22 cellular contexts compared by ENCODE assay signal in genomic region chr12:15194947-15195346, GRCh38. TPM values are rescaled to one million over a fixed set of nuclear protein-coding genes. Genes with fewer than 3 reads are reported as not detected.
DNase-seq lines count a peak whose midpoint lies in the region; ATAC-seq and TF ChIP-seq lines count a peak whose summit lies in the region.
"Had no signal": no experiment of that assay in that cellular context is flagged by ENCODE, and none has a peak within 500 bp of the region (broad histone marks: within the 10 kb centered on the region; RNA-seq: fewer than 3 reads in every experiment).

No MANE protein-coding gene starts in this region.

- H3K4me3 Mint-ChIP-seq in MCF 10A (ENCODE audit: unreplicated experiment) (no peak overlapping the region), mesothelial cell of epicardium (no peak overlapping the region), H9 (no peak overlapping the region)
- H3K4me3 Mint-ChIP-seq: CD4-positive, alpha-beta T cell had no signal

- TF ChIP-seq EP300 in sigmoid colon (IDR thresholded peaks at IDR 0.05): no peak

- H2BK12ac ChIP-seq in H9 (ENCODE audit: insufficient read length, low read depth, low read length): no peak overlapping the region

- H3K9me3 ChIP-seq in mammary epithelial cell (replicated peaks; ENCODE audit: insufficient read depth, low read length): no peaks in the 10 kb centered on the region
- H3K9me3 ChIP-seq in sigmoid colon: no peaks in the 10 kb centered on the region
- no peaks in the 10 kb centered on the region for H3K9me3 ChIP-seq in H9 (ENCODE audit: control insufficient read depth, low read depth, low read length)
- H3K9me3 ChIP-seq: Caco-2 had no signal

- H4K5ac ChIP-seq in H9 (ENCODE audit: insufficient read length, low read depth, low read length): no peak overlapping the region

- H2BK5ac ChIP-seq in H9 (ENCODE audit: insufficient read length, low read length): no peak overlapping the region

- H3K18ac ChIP-seq in H9 (ENCODE audit: insufficient read length, low read depth, low read length): no peak overlapping the region

- 0% methylated on average over 2 of the region's 2 CpGs for WGBS in mammary epithelial cell (ENCODE audit: low coverage, missing lambda C conversion rate)
- 63 to 69% methylated on average over 2 of the region's 2 CpGs for WGBS in sigmoid colon, 2 donors
- WGBS in H9 (ENCODE audit: extremely low coverage, insufficient read length, low lambda C conversion rate): no CpG with 5 or more reads among the region's 2 CpGs

- no peak overlapping the region for H3K14ac ChIP-seq in H9 (ENCODE audit: insufficient read depth, low read length)

- intact Hi-C loops in MCF 10A (cut with micrococcal nuclease): no loop called here
- intact Hi-C loops in mammary epithelial cell (cut with micrococcal nuclease): no loop called here
- intact Hi-C loops in sigmoid colon (cut with DNase I): no loop called here
- intact Hi-C loops in left colon (cut with DNase I, micrococcal nuclease): no loop called here

- in situ Hi-C loops in mammary epithelial cell (cut with MboI; ENCODE audit: low sequenced_read_pairs in 2 of 2): no loop called here

- H3K27me3 Mint-ChIP-seq in MCF 10A (ENCODE audit: insufficient read depth, unreplicated experiment) (no peaks in the 10 kb centered on the region), mesothelial cell of epicardium (ENCODE audit: low read depth) (no peaks in the 10 kb centered on the region), H9 (ENCODE audit: low read depth) (no peaks in the 10 kb centered on the region)

- no peak overlapping the region for H2BK120ac ChIP-seq in H9 (ENCODE audit: low read depth, low read length, poor library complexity, severe bottlenecking)

- peaks cover 12% of the 10 kb centered on the region for H3K36me3 Mint-ChIP-seq in MCF 10A (ENCODE audit: insufficient read depth, unreplicated experiment)
- peaks cover 10% of the 10 kb centered on the region for H3K36me3 Mint-ChIP-seq in mesothelial cell of epicardium
- H3K36me3 Mint-ChIP-seq in H9 (ENCODE audit: insufficient read depth in 1 of 3, low read depth in 3 of 3): no peaks in the 10 kb centered on the region

- no peaks in the 10 kb centered on the region for H3K36me3 ChIP-seq in mammary epithelial cell (ENCODE audit: insufficient read depth, low read length)
- H3K36me3 ChIP-seq in sigmoid colon: no peaks in the 10 kb centered on the region

- H3K4me1 ChIP-seq in mammary epithelial cell (ENCODE audit: insufficient read depth, low read length): no peaks in the 10 kb centered on the region
- peaks cover 0 to 85% (median 67%) of the 10 kb centered on the region in 4 donors for H3K4me1 ChIP-seq in sigmoid colon
- no peaks in the 10 kb centered on the region for H3K4me1 ChIP-seq in H9 (ENCODE audit: insufficient read depth, low read length)
- H3K4me1 ChIP-seq: Caco-2 had no signal

- no peak for TF ChIP-seq POLR2A in sigmoid colon (IDR thresholded peaks at IDR 0.05)

- TF ChIP-seq CTCF in MCF 10A (IDR thresholded peaks at IDR 0.05; ENCODE audit: unreplicated experiment) (no peak), mammary epithelial cell (conservative IDR thresholded peaks at IDR 0.05 in 1 of 2, IDR thresholded peaks at IDR 0.05 in 1 of 2; ENCODE audit: extremely low read depth in 1 of 2, insufficient read depth in 1 of 2, low read depth in 1 of 2, low read length in 2 of 2) (no peak), mesothelial cell of epicardium (IDR thresholded peaks at IDR 0.05; ENCODE audit: unreplicated experiment) (no peak), sigmoid colon (IDR thresholded peaks at IDR 0.05) (no peak), H9 (conservative IDR thresholded peaks at IDR 0.05) (no peak)

- no peaks in the 10 kb centered on the region for H3K23me2 ChIP-seq in H9 (ENCODE audit: insufficient read length, low read depth, low read length, poor library complexity, severe bottlenecking)

- H3K27ac Mint-ChIP-seq in MCF 10A (ENCODE audit: low read depth, unreplicated experiment) (peak overlapping the region; percentile 84), mesothelial cell of epicardium (peak overlapping the region; percentile 89), H9 (no peak overlapping the region)
- H3K27ac Mint-ChIP-seq: CD4-positive, alpha-beta T cell had no signal

- no peak for ATAC-seq in left colon
- ATAC-seq: GM12878, SK-N-SH treated with all-trans-retinoic acid at 6 μM for 48 hours had no signal

- no peaks in the 10 kb centered on the region for H3K79me1 ChIP-seq in H9 (ENCODE audit: insufficient read depth, low read depth, low read length, poor library complexity, severe bottlenecking)

- POLR2A ChIA-PET in MCF 10A (lab: Yijun Ruan, JAX): interaction anchor here (1.1 to 3.0 kb wide), 7 partner anchors 10 to 40 kb away, joined by 3 to 15 read pairs (median 4); no protein-coding TSS in a partner anchor

- no peak overlapping the region for H3K4ac ChIP-seq in H9 (ENCODE audit: low read depth, low read length)

- no peak overlapping the region for H3K4me3 ChIP-seq in mammary epithelial cell (replicated peaks in 1 of 3; ENCODE audit: insufficient read depth in 1 of 3, low read depth in 2 of 3, low read length in 3 of 3)
- H3K4me3 ChIP-seq in sigmoid colon: no peak overlapping the region
- H3K4me3 ChIP-seq: GM12878 had no signal

- no peak overlapping the region for H4K8ac ChIP-seq in H9 (replicated peaks; ENCODE audit: insufficient read length, low read depth, low read length)

- no peaks in the 10 kb centered on the region for H3K79me2 ChIP-seq in mammary epithelial cell (ENCODE audit: insufficient read depth, low read length)
- no peaks in the 10 kb centered on the region for H3K79me2 ChIP-seq in H9 (ENCODE audit: insufficient read depth, low read length)

- no peak overlapping the region for H4K91ac ChIP-seq in H9 (ENCODE audit: insufficient read length, low read depth, low read length)

- no peak overlapping the region for H3K4me2 ChIP-seq in mammary epithelial cell (ENCODE audit: insufficient read depth, low read depth, low read length)
- H3K4me2 ChIP-seq in H9 (ENCODE audit: insufficient read depth, insufficient read length, low read length): no peak overlapping the region

- no peak overlapping the region for H3K9ac ChIP-seq in mammary epithelial cell (ENCODE audit: insufficient read depth, low read length)
- no peak overlapping the region for H3K9ac ChIP-seq in H9 (ENCODE audit: extremely low read depth, insufficient read length, low read length)

- H3K27ac ChIP-seq in mammary epithelial cell (ENCODE audit: insufficient read depth, low read depth, low read length) (no peak overlapping the region), sigmoid colon (peak overlapping the region in 3 of 4 donors; percentile 68 to 77 (median 73)), H9 (ENCODE audit: insufficient read length, low read depth, low read length) (no peak overlapping the region)

- no TSS peak for BruUV-seq in MCF 10A (replicated peaks; lab: Mats Ljungman, UMichigan)
- BruUV-seq in mammary epithelial cell (replicated peaks; lab: Mats Ljungman, UMichigan): no TSS peak

- DNase-seq in MCF 10A (ENCODE audit: unreplicated experiment): no peak
- no peak for DNase-seq in mammary epithelial cell
- DNase-seq in mesothelial cell of epicardium (ENCODE audit: low spot score in 2 of 2, unreplicated experiment in 2 of 2): no peak
- no peak for DNase-seq in sigmoid colon
- DNase-seq in SHP77 (lab: John Stamatoyannopoulos, UW): no peak
- DNase-seq in H9: no peak
- no peak for DNase-seq in left colon
- DNase-seq in NCI-H2171 (lab: John Stamatoyannopoulos, UW): no peak
- DNase-seq: Caco-2; CD4-positive, alpha-beta T cell; DMS153; GF-D8; KG1; NCI-H1436 treated with DMSO at 0.1 percent for 48 hours; NCI-H2029; NCI-H510A; NCI-H748 treated with DMSO at 0.1 percent for 48 hours; OCI-M1; SHP77 treated with DMSO at 0.1 percent for 48 hours had no signal

- H3K56ac ChIP-seq in H9 (ENCODE audit: insufficient read length, low read depth, low read length): no peak overlapping the region

- H3T11ph ChIP-seq in H9 (ENCODE audit: low read length): no peak overlapping the region

- H2BK20ac ChIP-seq in H9 (ENCODE audit: low read depth, low read length, poor library complexity, severe bottlenecking): no peak overlapping the region

- H2BK15ac ChIP-seq in H9 (ENCODE audit: low read depth, low read length): no peak overlapping the region

- H3K4me1 Mint-ChIP-seq in MCF 10A (ENCODE audit: insufficient read depth, unreplicated experiment): peaks cover 43% of the 10 kb centered on the region
- H3K4me1 Mint-ChIP-seq in mesothelial cell of epicardium: peaks cover 67% of the 10 kb centered on the region
- no peaks in the 10 kb centered on the region for H3K4me1 Mint-ChIP-seq in H9

- dilution Hi-C loops in mammary epithelial cell (cut with HindIII; ENCODE audit: low sequenced_read_pairs): no loop called here

- H4K20me1 ChIP-seq in mammary epithelial cell (ENCODE audit: insufficient read depth, low read length): no peaks in the 10 kb centered on the region
- no peaks in the 10 kb centered on the region for H4K20me1 ChIP-seq in H9 (ENCODE audit: control insufficient read depth, insufficient read depth, insufficient read length)

- H2AFZ ChIP-seq in mammary epithelial cell (ENCODE audit: low read depth, low read length) (no peak overlapping the region), H9 (ENCODE audit: low read length) (no peak overlapping the region)

- H2AK5ac ChIP-seq in H9 (ENCODE audit: insufficient read length, low read length): no peak overlapping the region

- CTCF ChIA-PET in MCF 10A (lab: Yijun Ruan, JAX) (interaction anchor here (0.6 to 2.5 kb wide), 2 partner anchors 44 to 79 kb away, joined by 4 to 9 read pairs; no protein-coding TSS in a partner anchor), mammary epithelial cell (lab: Charles Lee; ENCODE audit: low non-redundant PET) (no interaction called here)

- H3K27me3 ChIP-seq in mammary epithelial cell (ENCODE audit: insufficient read depth, low read length): no peaks in the 10 kb centered on the region
- H3K27me3 ChIP-seq in sigmoid colon: no peaks in the 10 kb centered on the region
- no peaks in the 10 kb centered on the region for H3K27me3 ChIP-seq in H9 (ENCODE audit: insufficient read depth, low read length)

- H3K9me3 Mint-ChIP-seq in MCF 10A (ENCODE audit: unreplicated experiment) (no peaks in the 10 kb centered on the region), mesothelial cell of epicardium (no peaks in the 10 kb centered on the region), H9 (no peaks in the 10 kb centered on the region; a peak in 1 of 5 replicates)
- H3K9me3 Mint-ChIP-seq: CD4-positive, alpha-beta T cell had no signal

- no peak overlapping the region for H3K23ac ChIP-seq in H9 (ENCODE audit: insufficient read length, low read depth, low read length)

RNA-seq across cellular contexts. Expression of gene RERG, which starts 26.3 kb away (rescaled TPM):
- total RNA-seq in MCF 10A (2022) (7.6 and 16.5 TPM in 2 replicates), mammary epithelial cell (under 1 TPM in 1 of 2 donors, not detected in 1; 0.17 TPM), mesothelial cell of epicardium (28.6 to 34.0 TPM (median 33.3 TPM) in 3 replicates), sigmoid colon (100 to 1,000 TPM in 1 of 4 donors, 10 to 100 TPM in 3; 69.9 to 104 (median 78.3) TPM), H9 (2021) (0.18 TPM in 1 of 2 replicates, not detected in the other), left colon (1 to 10 TPM in 1 of 2 donors, under 1 TPM in 1; 0.85 to 4.1 TPM)
- polyA plus RNA-seq in mammary epithelial cell (not detected), sigmoid colon (1 to 10 TPM; 1.4 to 9.6 (median 4.8) TPM)
- not detected for polyA minus RNA-seq in mammary epithelial cell
- total RNA-seq: Caco-2; CD4-positive, alpha-beta T cell had no signal
- polyA plus RNA-seq: BJ had no signal

Comparison
In these comparisons a context has a peak if more than half of its experiments do, and no peak if none do; other contexts are left out.
1. H3K27ac Mint-ChIP-seq: peak in MCF 10A (single experiment) and mesothelial cell of epicardium (single experiment); none in H9 (0 of 3).
2. H3K27ac ChIP-seq: peak in sigmoid colon (3 of 4); none in mammary epithelial cell (single experiment) and H9 (single experiment).